ENCODE assay signal across 25 cellular contexts in the genomic region with DNA sequence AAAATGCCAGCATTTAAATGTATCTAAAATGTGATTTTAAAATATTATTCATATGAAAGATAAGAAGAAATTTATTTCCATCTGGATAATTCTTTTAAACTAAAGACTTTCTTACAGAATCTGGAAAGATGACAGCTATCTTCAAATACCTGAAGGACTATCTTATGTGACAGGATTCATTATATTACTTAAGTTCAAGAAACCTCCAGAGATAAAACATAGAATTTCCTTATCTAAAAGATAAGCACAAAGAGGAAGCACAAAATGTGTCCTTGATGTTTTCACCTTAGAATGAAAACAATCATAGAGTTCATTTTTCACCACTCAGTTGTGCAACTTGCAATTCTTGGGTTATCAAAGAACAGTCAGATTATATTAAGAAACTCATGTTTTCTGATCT.
"Had no signal": no experiment of that assay in that cellular context is flagged by ENCODE, and none has a peak within 500 bp of the region (broad histone marks: within the 10 kb centered on the region; RNA-seq: fewer than 3 reads in every experiment).

No MANE protein-coding gene starts in this region.

- H3K27me3 ChIP-seq: left lung, ovary, right atrium auricular region, right lobe of liver, suprapubic skin, tibial nerve, uterus had no signal

- H3K4me3 Mint-ChIP-seq: immature natural killer cell; natural killer cell treated with Interleukin-12 subunit alpha and Interleukin-12 subunit beta and Interleukin-15 and Interleukin-18, amount 100 ng/mL, for 72 hours; stimulated activated effector memory CD8-positive, alpha-beta T cell treated with anti-CD3 and anti-CD28 coated beads, Interleukin-12 subunit alpha, Interleukin-12 subunit beta, amount 100 ng/mL, for 72 hours; stimulated activated naive CD8-positive, alpha-beta T cell treated with anti-CD3 and anti-CD28 coated beads, Interleukin-15, Interleukin-2, amounts not matched to agents 100 ng/mL and 50 ng/mL, for 24 hours; type B pancreatic cell had no signal

- H3K36me3 Mint-ChIP-seq: immature natural killer cell; natural killer cell treated with Interleukin-12 subunit alpha and Interleukin-12 subunit beta and Interleukin-15 and Interleukin-18, amount 100 ng/mL, for 72 hours; stimulated activated effector memory CD8-positive, alpha-beta T cell treated with anti-CD3 and anti-CD28 coated beads, Interleukin-12 subunit alpha, Interleukin-12 subunit beta, amount 100 ng/mL, for 72 hours; type B pancreatic cell had no signal

- H3K9me3 ChIP-seq: left lung, lower lobe of right lung, ovary, right atrium auricular region, right lobe of liver, suprapubic skin, thoracic aorta, tibial nerve, uterus had no signal

- H3K4me1 ChIP-seq: right atrium auricular region, right lobe of liver, suprapubic skin, uterus had no signal

- H3K4me3 ChIP-seq: left lung, lower lobe of right lung, ovary, right atrium auricular region, right lobe of liver, suprapubic skin, thoracic aorta, tibial nerve, uterus had no signal

- ATAC-seq: left colon; left lung; lower lobe of right lung; natural killer cell treated with Interleukin-12 subunit alpha and Interleukin-12 subunit beta and Interleukin-15 and Interleukin-18, amount 100 ng/mL, for 72 hours; right lobe of liver; stimulated activated effector memory CD8-positive, alpha-beta T cell treated with anti-CD3 and anti-CD28 coated beads, Interleukin-12 subunit alpha, Interleukin-12 subunit beta, amount 100 ng/mL, for 72 hours had no signal

- H3K27ac Mint-ChIP-seq: immature natural killer cell; natural killer cell treated with Interleukin-12 subunit alpha and Interleukin-12 subunit beta and Interleukin-15 and Interleukin-18, amount 100 ng/mL, for 72 hours; progenitor cell of endocrine pancreas; stimulated activated effector memory CD8-positive, alpha-beta T cell treated with anti-CD3 and anti-CD28 coated beads, Interleukin-12 subunit alpha, Interleukin-12 subunit beta, amount 100 ng/mL, for 72 hours; stimulated activated naive CD8-positive, alpha-beta T cell treated with anti-CD3 and anti-CD28 coated beads, Interleukin-15, Interleukin-2, amounts not matched to agents 100 ng/mL and 50 ng/mL, for 24 hours; type B pancreatic cell had no signal

- H3K27me3 Mint-ChIP-seq: natural killer cell treated with Interleukin-12 subunit alpha and Interleukin-12 subunit beta and Interleukin-15 and Interleukin-18, amount 100 ng/mL, for 72 hours; progenitor cell of endocrine pancreas; stimulated activated naive CD8-positive, alpha-beta T cell treated with anti-CD3 and anti-CD28 coated beads, Interleukin-15, Interleukin-2, amounts not matched to agents 100 ng/mL and 50 ng/mL, for 24 hours; type B pancreatic cell had no signal

- H3K27ac ChIP-seq: left lung, lower lobe of right lung, ovary, right atrium auricular region, right lobe of liver, suprapubic skin, thoracic aorta, tibial nerve, uterus had no signal

- H3K36me3 ChIP-seq: left lung, lower lobe of right lung, ovary, right atrium auricular region, right lobe of liver, suprapubic skin, thoracic aorta, tibial nerve, uterus had no signal

- DNase-seq: hypothalamus; immature natural killer cell; kidney; left colon; left lung; lower lobe of right lung; mammary epithelial cell; mesenchymal stem cell; ovary; right lobe of liver; stimulated activated CD4-positive, alpha-beta T cell treated with anti-CD3 and anti-CD28 coated beads, Interleukin-12 subunit alpha, Interleukin-12 subunit beta, amount 100 ng/mL, for 4 hours; stimulated activated CD4-positive, alpha-beta T cell treated with anti-CD3 and anti-CD28 coated beads, Interleukin-15, amount 100 ng/mL, for 24 hours; stimulated activated CD4-positive, alpha-beta T cell treated with anti-CD3 and anti-CD28 coated beads, Interleukin-2, amount 100 ng/mL, for 24 hours; stimulated activated CD4-positive, alpha-beta T cell treated with anti-CD3 and anti-CD28 coated beads, Interleukin-4, amount 100 ng/mL, for 24 hours; stimulated activated naive CD4-positive, alpha-beta T cell; uterus had no signal

- H3K4me1 Mint-ChIP-seq: immature natural killer cell had no signal
